Comparison of ENCODE assay signal across 8 cellular contexts in genomic region chr11:61817471-61818202, GRCh38. TPM values are rescaled to one million over a fixed set of nuclear protein-coding genes. Genes with fewer than 3 reads are reported as not detected.
DNase-seq lines count a peak whose midpoint lies in the region; ATAC-seq and TF ChIP-seq lines count a peak whose summit lies in the region.

No MANE protein-coding gene starts in this region.

- H3K36me3 Mint-ChIP-seq in CD4-positive, alpha-beta T cell (ENCODE audit: low read depth), result no peaks in the 10 kb centered on the region

- intact Hi-C loops in CD4-positive, alpha-beta T cell (cut with DNase I, micrococcal nuclease), result no loop called here

- H3K27me3 Mint-ChIP-seq in CD4-positive, alpha-beta T cell, result peaks cover 54% of the 10 kb centered on the region

- peaks cover 18% of the 10 kb centered on the region for H3F3A ChIP-seq in MM.1S (ENCODE audit: insufficient read depth, low read length)

- no peak overlapping the region for H3K27ac Mint-ChIP-seq in CD4-positive, alpha-beta T cell

- ATAC-seq in CD4-positive, alpha-beta T cell (ENCODE audit: poor library complexity), result no peak
- ATAC-seq in GM19452 (IDR thresholded peaks at IDR 0.05; ENCODE audit: unreplicated experiment), result no peak

- H3K79me2 ChIP-seq in MM.1S (ENCODE audit: low read length), result no peaks in the 10 kb centered on the region
- H3K79me2 ChIP-seq in osteoblast (ENCODE audit: insufficient read depth, low read length), result peaks cover 11% of the 10 kb centered on the region

- H3K4me3 ChIP-seq in MM.1S (ENCODE audit: low read length) (peak overlapping the region; percentile 78; the same call in 1 of the 2 replicates), ectodermal cell (ENCODE audit: insufficient read depth, low read depth, low read length) (peak overlapping the region; percentile 86), osteoblast (ENCODE audit: insufficient read depth, low read length) (peak overlapping the region; percentile 92)

- peak overlapping the region; percentile 86; the same call in 1 of the 2 replicates for H3K9ac ChIP-seq in MM.1S (ENCODE audit: low read length)

- no peaks in the 10 kb centered on the region for H3K9me3 ChIP-seq in CD4-positive, alpha-beta T cell (ENCODE audit: control insufficient read depth, low read length)
- H3K9me3 ChIP-seq in MM.1S (replicated peaks; ENCODE audit: insufficient read depth, low read length) (no peaks in the 10 kb centered on the region), ectodermal cell (ENCODE audit: control insufficient read depth, low read length) (no peaks in the 10 kb centered on the region), osteoblast (ENCODE audit: low read depth, low read length) (no peaks in the 10 kb centered on the region)

- H3K27me3 ChIP-seq in CD4-positive, alpha-beta T cell (ENCODE audit: control insufficient read depth, insufficient read depth, low read length), result peaks cover 19% of the 10 kb centered on the region
- H3K27me3 ChIP-seq in MM.1S (replicated peaks; ENCODE audit: insufficient read depth, low read length) (0 out of 2 replicates have a peak, but pooled peaks cover 4% of the 10 kb centered on the region), ectodermal cell (ENCODE audit: control insufficient read depth, insufficient read depth, low read length, poor library complexity, severe bottlenecking) (no peaks in the 10 kb centered on the region), osteoblast (ENCODE audit: insufficient read depth, low read length) (no peaks in the 10 kb centered on the region)

- DNase-seq in CD4-positive, alpha-beta T cell, result no peak
- DNase-seq in MM.1S (no peak), osteoblast (ENCODE audit: insufficient read length, low spot score, missing footprints) (no peak), hippocampal formation (lab: John Stamatoyannopoulos, UW) (no peak), AG08395 (ENCODE audit: low spot score) (no peak)
- no peak for DNase-seq in stimulated activated naive CD4-positive, alpha-beta T cell (lab: John Stamatoyannopoulos, UW)

- TF ChIP-seq CTCF in CD4-positive, alpha-beta T cell (IDR thresholded peaks at IDR 0.05), result no peak
- TF ChIP-seq CTCF in MM.1S (IDR thresholded peaks at IDR 0.05; ENCODE audit: low read length) (no peak), osteoblast (IDR thresholded peaks at IDR 0.05; ENCODE audit: extremely low read depth, low read depth, low read length) (no peak)

- H2AFZ ChIP-seq in MM.1S (ENCODE audit: low read length), result 0 out of 2 replicates have a peak overlapping the region, but pooled peaks have one; percentile 53
- H2AFZ ChIP-seq in osteoblast (ENCODE audit: low read length), result peak overlapping the region; percentile 90

- H4K20me1 ChIP-seq in MM.1S (ENCODE audit: insufficient read depth, low read length), result no peaks in the 10 kb centered on the region
- H4K20me1 ChIP-seq in osteoblast (ENCODE audit: insufficient read depth, low read length), result no peaks in the 10 kb centered on the region

- H3K27ac ChIP-seq in CD4-positive, alpha-beta T cell (ENCODE audit: low read depth, low read length), result no peak overlapping the region
- H3K27ac ChIP-seq in MM.1S (ENCODE audit: low read length) (no peak overlapping the region), ectodermal cell (ENCODE audit: insufficient read depth, low read depth, low read length, poor library complexity, severe bottlenecking) (peak overlapping the region; percentile 96), osteoblast (ENCODE audit: low read depth, low read length) (peak overlapping the region; percentile 73)

- H3K4me1 ChIP-seq in MM.1S (ENCODE audit: low read length) (no peaks in the 10 kb centered on the region), ectodermal cell (ENCODE audit: control insufficient read depth, insufficient read depth, low read length) (no peaks in the 10 kb centered on the region), osteoblast (ENCODE audit: insufficient read depth, low read length) (peaks cover 35% of the 10 kb centered on the region)

- CTCF ChIA-PET in CD4-positive, alpha-beta T cell (lab: Charles Lee), result interaction anchor here (0.9 to 6.7 kb wide), 4 partner anchors 11 to 265 kb away, joined by 3 to 50 read pairs (median 11); partner anchors contain the start of gene FADS2

- peaks cover 13% of the 10 kb centered on the region for H3K4me1 Mint-ChIP-seq in CD4-positive, alpha-beta T cell (ENCODE audit: low read depth)

- H3K36me3 ChIP-seq in MM.1S (replicated peaks; ENCODE audit: insufficient read depth, low read length), result no peaks in the 10 kb centered on the region
- peaks cover 16% of the 10 kb centered on the region for H3K36me3 ChIP-seq in ectodermal cell (ENCODE audit: control insufficient read depth, insufficient read depth, low read length)
- H3K36me3 ChIP-seq in osteoblast (ENCODE audit: insufficient read depth, low read length), result no peaks in the 10 kb centered on the region

- POLR2A ChIA-PET in CD4-positive, alpha-beta T cell (lab: Charles Lee), result interaction anchor here (1.3 to 1.4 kb wide), 2 partner anchors 21 to 150 kb away, joined by 3 to 6 read pairs; partner anchors contain the start of gene FTH1

- WGBS in ectodermal cell, 2 experiments, result 55 to 56% methylated on average over 5 to 6 of the region's 6 CpGs

- peak overlapping the region; percentile 72 for H3K4me3 Mint-ChIP-seq in CD4-positive, alpha-beta T cell

- no peaks in the 10 kb centered on the region for H3K9me2 ChIP-seq in MM.1S (replicated peaks; ENCODE audit: insufficient read depth, low read length)

- no peaks in the 10 kb centered on the region for H3K9me3 Mint-ChIP-seq in CD4-positive, alpha-beta T cell

- H3K4me2 ChIP-seq in MM.1S (ENCODE audit: low read depth, low read length) (peak overlapping the region; percentile 99; the same call in 1 of the 2 replicates), osteoblast (ENCODE audit: insufficient read depth, low read length) (peak overlapping the region; percentile 98)

RNA-seq across cellular contexts. Expression of gene FADS1, which starts 0.8 kb away (rescaled TPM):
- total RNA-seq in CD4-positive, alpha-beta T cell, result under 1 TPM; 0.56 to 0.77 TPM
- 186 TPM for polyA plus RNA-seq in ectodermal cell (2013, experiment 1 of 4)
- polyA plus RNA-seq in ectodermal cell (2013, experiment 2 of 4), result 204 TPM
- polyA plus RNA-seq in ectodermal cell (2013, experiment 3 of 4), result 123 TPM
- polyA plus RNA-seq in ectodermal cell (2013, experiment 4 of 4), result 136 TPM
- total RNA-seq in osteoblast, result 303 and 323 TPM in 2 replicates

RNA-seq across cellular contexts. Expression of gene FADS2, which starts 10.5 kb away (rescaled TPM):
- total RNA-seq in CD4-positive, alpha-beta T cell, result under 1 TPM; 0.08 to 0.33 TPM
- polyA plus RNA-seq in ectodermal cell (2013, experiment 1 of 4), result 485 TPM
- 475 TPM for polyA plus RNA-seq in ectodermal cell (2013, experiment 2 of 4)
- 263 TPM for polyA plus RNA-seq in ectodermal cell (2013, experiment 3 of 4)
- polyA plus RNA-seq in ectodermal cell (2013, experiment 4 of 4), result 289 TPM
- total RNA-seq in osteoblast, result 258 and 275 TPM in 2 replicates

RNA-seq across cellular contexts. Expression of gene FEN1, which starts 24.9 kb away (rescaled TPM):
- 1 to 10 TPM; 7.5 to 9.1 TPM for total RNA-seq in CD4-positive, alpha-beta T cell
- polyA plus RNA-seq in ectodermal cell (2013, experiment 1 of 4), result 78.2 TPM
- polyA plus RNA-seq in ectodermal cell (2013, experiment 2 of 4), result 89.8 TPM
- 61.7 TPM for polyA plus RNA-seq in ectodermal cell (2013, experiment 3 of 4)
- 60.4 TPM for polyA plus RNA-seq in ectodermal cell (2013, experiment 4 of 4)
- total RNA-seq in osteoblast, result 7.7 and 9.0 TPM in 2 replicates

RNA-seq across cellular contexts. Expression of gene TMEM258, which starts 25.2 kb away (rescaled TPM):
- total RNA-seq in CD4-positive, alpha-beta T cell, result 10 to 100 TPM; 55.2 to 56.0 TPM
- 230 TPM for polyA plus RNA-seq in ectodermal cell (2013, experiment 1 of 4)
- 242 TPM for polyA plus RNA-seq in ectodermal cell (2013, experiment 2 of 4)
- 254 TPM for polyA plus RNA-seq in ectodermal cell (2013, experiment 3 of 4)
- polyA plus RNA-seq in ectodermal cell (2013, experiment 4 of 4), result 290 TPM
- 63.3 and 81.9 TPM in 2 replicates for total RNA-seq in osteoblast

Comparison
In these comparisons a context has a peak if more than half of its experiments do, and no peak if none do; other contexts are left out.
1. H3K27ac ChIP-seq: peak in ectodermal cell (single experiment) and osteoblast (single experiment); none in CD4-positive, alpha-beta T cell (single experiment) and MM.1S (single experiment).
2. RNA of gene FADS1, which starts 0.8 kb away (total RNA-seq): 303 to 323 TPM in osteoblast; 0.56 to 0.77 TPM in CD4-positive, alpha-beta T cell; every median in the first group is over 100 times any median in the second.
3. RNA of gene FADS2, which starts 10.5 kb away (total RNA-seq): 258 to 275 TPM in osteoblast; 0.08 to 0.33 TPM in CD4-positive, alpha-beta T cell; every median in the first group is over 100 times any median in the second.
4. Peak in every context shown above with its lines, with median percentiles within 50 percentile points of each other: H3K4me3 ChIP-seq.